Comparison of ENCODE assay signal across 1 cellular context in the genomic region with DNA sequence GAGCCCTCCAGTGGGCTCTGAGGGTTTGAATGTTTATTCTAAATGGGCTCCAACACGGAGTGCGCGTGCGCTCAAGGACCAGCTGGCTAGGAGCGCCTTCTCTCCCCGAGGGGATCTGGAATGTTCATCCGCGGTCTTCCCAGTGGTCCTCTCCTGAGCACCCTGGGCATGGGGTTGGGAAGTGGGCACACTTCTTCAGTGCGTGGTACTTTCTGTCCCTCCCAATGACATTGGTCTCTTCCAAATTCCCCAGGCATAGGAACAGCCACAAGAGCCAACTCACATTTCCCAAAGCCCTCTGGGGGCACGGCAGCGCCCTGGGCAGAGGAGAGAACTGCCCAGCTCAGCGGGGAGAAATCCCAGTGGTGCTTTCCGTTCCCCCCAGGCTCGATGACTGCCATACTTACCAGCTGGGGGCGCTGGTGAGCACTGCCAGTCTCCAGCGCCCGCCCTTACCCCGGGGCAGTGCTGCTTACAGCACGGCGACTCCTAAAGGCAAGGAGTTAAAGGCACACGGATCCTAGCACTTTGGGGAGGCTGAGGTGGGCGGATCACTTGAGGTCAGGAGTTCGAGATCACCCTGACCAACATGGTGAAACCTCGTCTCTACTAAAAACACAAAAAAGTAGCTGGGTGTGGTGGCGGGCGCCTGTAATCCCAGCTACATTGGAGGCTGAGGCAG.
TF ChIP-seq lines count a peak whose summit lies in the region.

No MANE protein-coding gene starts in this region.

TF ChIP-seq in K562, 482 proteins besides CTCF, POLR2A, EP300 and RAD21 (continued from another document and continues in another):
- TF ChIP-seq, protein P1, sequence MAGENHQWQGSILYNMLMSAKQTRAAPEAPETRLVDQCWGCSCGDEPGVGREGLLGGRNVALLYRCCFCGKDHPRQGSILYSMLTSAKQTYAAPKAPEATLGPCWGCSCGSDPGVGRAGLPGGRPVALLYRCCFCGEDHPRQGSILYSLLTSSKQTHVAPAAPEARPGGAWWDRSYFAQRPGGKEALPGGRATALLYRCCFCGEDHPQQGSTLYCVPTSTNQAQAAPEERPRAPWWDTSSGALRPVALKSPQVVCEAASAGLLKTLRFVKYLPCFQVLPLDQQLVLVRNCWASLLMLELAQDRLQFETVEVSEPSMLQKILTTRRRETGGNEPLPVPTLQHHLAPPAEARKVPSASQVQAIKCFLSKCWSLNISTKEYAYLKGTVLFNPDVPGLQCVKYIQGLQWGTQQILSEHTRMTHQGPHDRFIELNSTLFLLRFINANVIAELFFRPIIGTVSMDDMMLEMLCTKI (IDR thresholded peaks at IDR 0.05; ENCODE audit: partially characterized antibody): no peak
- TF ChIP-seq, protein P2, sequence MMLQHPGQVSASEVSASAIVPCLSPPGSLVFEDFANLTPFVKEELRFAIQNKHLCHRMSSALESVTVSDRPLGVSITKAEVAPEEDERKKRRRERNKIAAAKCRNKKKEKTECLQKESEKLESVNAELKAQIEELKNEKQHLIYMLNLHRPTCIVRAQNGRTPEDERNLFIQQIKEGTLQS (IDR thresholded peaks at IDR 0.05): no peak
- TF ChIP-seq, protein P2 (CRISPR knock-in tag; conservative IDR thresholded peaks at IDR 0.05): 0 out of 2 replicates have a peak, but pooled peaks have one; percentile 38
- TF ChIP-seq TEAD2 (tag; IDR thresholded peaks at IDR 0.05): peak; percentile 73; the same call in 1 of the 2 replicates
- TF ChIP-seq TEAD1 (CRISPR knock-in tag; IDR thresholded peaks at IDR 0.05): peak; percentile 61 to 86; a peak in 3 of 4 replicates
- TF ChIP-seq ZNF282 (CRISPR knock-in tag; IDR thresholded peaks at IDR 0.05): no peak
- no peak for TF ChIP-seq NR4A1 (CRISPR knock-in tag; IDR thresholded peaks at IDR 0.05)
- 0 out of 2 replicates have a peak, but pooled peaks have one; percentile 21 for TF ChIP-seq NR4A1 (tag; IDR thresholded peaks at IDR 0.05)
- 0 out of 2 replicates have a peak, but pooled peaks have one; percentile 22 for TF ChIP-seq ZBTB1 (CRISPR knock-in tag; IDR thresholded peaks at IDR 0.05; ENCODE audit: borderline replicate concordance, low read depth)
- no peak for TF ChIP-seq XRCC4 (IDR thresholded peaks at IDR 0.05; ENCODE audit: extremely low read depth, insufficient read depth, insufficient read length)
- TF ChIP-seq ZNF3 (CRISPR knock-in tag; IDR thresholded peaks at IDR 0.05): no peak
- TF ChIP-seq RBM25 (IDR thresholded peaks at IDR 0.05; ENCODE audit: low read depth, low read length, severe bottlenecking): no peak
- 0 out of 2 replicates have a peak, but pooled peaks have one; percentile 26 for TF ChIP-seq SMAD4 (CRISPR knock-in tag; conservative IDR thresholded peaks at IDR 0.05)
- no peak for TF ChIP-seq MCM5 (IDR thresholded peaks at IDR 0.05; ENCODE audit: low read depth)
- no peak for TF ChIP-seq FOXJ2 (tag; IDR thresholded peaks at IDR 0.05)
- TF ChIP-seq SMARCA4 (IDR thresholded peaks at IDR 0.05): 0 out of 2 replicates have a peak, but pooled peaks have one; percentile 28
- TF ChIP-seq, protein P3, sequence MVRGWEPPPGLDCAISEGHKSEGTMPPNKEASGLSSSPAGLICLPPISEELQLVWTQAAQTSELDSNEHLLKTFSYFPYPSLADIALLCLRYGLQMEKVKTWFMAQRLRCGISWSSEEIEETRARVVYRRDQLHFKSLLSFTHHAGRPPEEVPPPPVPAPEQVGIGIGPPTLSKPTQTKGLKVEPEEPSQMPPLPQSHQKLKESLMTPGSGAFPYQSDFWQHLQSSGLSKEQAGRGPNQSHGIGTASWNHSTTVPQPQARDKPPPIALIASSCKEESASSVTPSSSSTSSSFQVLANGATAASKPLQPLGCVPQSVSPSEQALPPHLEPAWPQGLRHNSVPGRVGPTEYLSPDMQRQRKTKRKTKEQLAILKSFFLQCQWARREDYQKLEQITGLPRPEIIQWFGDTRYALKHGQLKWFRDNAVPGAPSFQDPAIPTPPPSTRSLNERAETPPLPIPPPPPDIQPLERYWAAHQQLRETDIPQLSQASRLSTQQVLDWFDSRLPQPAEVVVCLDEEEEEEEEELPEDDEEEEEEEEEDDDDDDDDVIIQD (CRISPR knock-in tag; IDR thresholded peaks at IDR 0.05): no peak
- TF ChIP-seq BRD4 (IDR thresholded peaks at IDR 0.05): no peak
- TF ChIP-seq CBFA2T2 (conservative IDR thresholded peaks at IDR 0.05): no peak
- no peak for TF ChIP-seq YBX1 (IDR thresholded peaks at IDR 0.05)
- TF ChIP-seq, protein P4, sequence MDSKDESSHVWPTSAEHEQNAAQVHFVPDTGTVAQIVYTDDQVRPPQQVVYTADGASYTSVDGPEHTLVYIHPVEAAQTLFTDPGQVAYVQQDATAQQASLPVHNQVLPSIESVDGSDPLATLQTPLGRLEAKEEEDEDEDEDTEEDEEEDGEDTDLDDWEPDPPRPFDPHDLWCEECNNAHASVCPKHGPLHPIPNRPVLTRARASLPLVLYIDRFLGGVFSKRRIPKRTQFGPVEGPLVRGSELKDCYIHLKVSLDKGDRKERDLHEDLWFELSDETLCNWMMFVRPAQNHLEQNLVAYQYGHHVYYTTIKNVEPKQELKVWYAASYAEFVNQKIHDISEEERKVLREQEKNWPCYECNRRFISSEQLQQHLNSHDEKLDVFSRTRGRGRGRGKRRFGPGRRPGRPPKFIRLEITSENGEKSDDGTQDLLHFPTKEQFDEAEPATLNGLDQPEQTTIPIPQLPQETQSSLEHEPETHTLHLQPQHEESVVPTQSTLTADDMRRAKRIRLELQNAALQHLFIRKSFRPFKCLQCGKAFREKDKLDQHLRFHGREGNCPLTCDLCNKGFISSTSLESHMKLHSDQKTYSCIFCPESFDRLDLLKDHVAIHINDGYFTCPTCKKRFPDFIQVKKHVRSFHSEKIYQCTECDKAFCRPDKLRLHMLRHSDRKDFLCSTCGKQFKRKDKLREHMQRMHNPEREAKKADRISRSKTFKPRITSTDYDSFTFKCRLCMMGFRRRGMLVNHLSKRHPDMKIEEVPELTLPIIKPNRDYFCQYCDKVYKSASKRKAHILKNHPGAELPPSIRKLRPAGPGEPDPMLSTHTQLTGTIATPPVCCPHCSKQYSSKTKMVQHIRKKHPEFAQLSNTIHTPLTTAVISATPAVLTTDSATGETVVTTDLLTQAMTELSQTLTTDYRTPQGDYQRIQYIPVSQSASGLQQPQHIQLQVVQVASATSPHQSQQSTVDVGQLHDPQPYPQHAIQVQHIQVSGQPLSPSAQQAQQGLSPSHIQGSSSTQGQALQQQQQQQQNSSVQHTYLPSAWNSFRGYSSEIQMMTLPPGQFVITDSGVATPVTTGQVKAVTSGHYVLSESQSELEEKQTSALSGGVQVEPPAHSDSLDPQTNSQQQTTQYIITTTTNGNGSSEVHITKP (IDR thresholded peaks at IDR 0.05; ENCODE audit: partially characterized antibody): peak; percentile 80
- TF ChIP-seq SMAD2 (IDR thresholded peaks at IDR 0.05; ENCODE audit: low read depth, low read length): no peak
- TF ChIP-seq, protein P5, sequence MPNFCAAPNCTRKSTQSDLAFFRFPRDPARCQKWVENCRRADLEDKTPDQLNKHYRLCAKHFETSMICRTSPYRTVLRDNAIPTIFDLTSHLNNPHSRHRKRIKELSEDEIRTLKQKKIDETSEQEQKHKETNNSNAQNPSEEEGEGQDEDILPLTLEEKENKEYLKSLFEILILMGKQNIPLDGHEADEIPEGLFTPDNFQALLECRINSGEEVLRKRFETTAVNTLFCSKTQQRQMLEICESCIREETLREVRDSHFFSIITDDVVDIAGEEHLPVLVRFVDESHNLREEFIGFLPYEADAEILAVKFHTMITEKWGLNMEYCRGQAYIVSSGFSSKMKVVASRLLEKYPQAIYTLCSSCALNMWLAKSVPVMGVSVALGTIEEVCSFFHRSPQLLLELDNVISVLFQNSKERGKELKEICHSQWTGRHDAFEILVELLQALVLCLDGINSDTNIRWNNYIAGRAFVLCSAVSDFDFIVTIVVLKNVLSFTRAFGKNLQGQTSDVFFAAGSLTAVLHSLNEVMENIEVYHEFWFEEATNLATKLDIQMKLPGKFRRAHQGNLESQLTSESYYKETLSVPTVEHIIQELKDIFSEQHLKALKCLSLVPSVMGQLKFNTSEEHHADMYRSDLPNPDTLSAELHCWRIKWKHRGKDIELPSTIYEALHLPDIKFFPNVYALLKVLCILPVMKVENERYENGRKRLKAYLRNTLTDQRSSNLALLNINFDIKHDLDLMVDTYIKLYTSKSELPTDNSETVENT (CRISPR knock-in tag; IDR thresholded peaks at IDR 0.05): no peak
- TF ChIP-seq ZNF699 (CRISPR knock-in tag; IDR thresholded peaks at IDR 0.05; ENCODE audit: insufficient replicate concordance): no peak
- TF ChIP-seq ZNF75A (CRISPR knock-in tag; IDR thresholded peaks at IDR 0.05): no peak
- TF ChIP-seq ZNF174 (CRISPR knock-in tag; IDR thresholded peaks at IDR 0.05): no peak
- TF ChIP-seq DPF2 (IDR thresholded peaks at IDR 0.05): peak; percentile 54; the same call in 1 of the 2 replicates
- no peak for TF ChIP-seq ZNF316 (IDR thresholded peaks at IDR 0.05)
- TF ChIP-seq ZFP36 (IDR thresholded peaks at IDR 0.05; ENCODE audit: low read depth, low read length, partially characterized antibody): no peak
- TF ChIP-seq RFX7 (CRISPR knock-in tag; IDR thresholded peaks at IDR 0.05): no peak
- TF ChIP-seq, protein P6, sequence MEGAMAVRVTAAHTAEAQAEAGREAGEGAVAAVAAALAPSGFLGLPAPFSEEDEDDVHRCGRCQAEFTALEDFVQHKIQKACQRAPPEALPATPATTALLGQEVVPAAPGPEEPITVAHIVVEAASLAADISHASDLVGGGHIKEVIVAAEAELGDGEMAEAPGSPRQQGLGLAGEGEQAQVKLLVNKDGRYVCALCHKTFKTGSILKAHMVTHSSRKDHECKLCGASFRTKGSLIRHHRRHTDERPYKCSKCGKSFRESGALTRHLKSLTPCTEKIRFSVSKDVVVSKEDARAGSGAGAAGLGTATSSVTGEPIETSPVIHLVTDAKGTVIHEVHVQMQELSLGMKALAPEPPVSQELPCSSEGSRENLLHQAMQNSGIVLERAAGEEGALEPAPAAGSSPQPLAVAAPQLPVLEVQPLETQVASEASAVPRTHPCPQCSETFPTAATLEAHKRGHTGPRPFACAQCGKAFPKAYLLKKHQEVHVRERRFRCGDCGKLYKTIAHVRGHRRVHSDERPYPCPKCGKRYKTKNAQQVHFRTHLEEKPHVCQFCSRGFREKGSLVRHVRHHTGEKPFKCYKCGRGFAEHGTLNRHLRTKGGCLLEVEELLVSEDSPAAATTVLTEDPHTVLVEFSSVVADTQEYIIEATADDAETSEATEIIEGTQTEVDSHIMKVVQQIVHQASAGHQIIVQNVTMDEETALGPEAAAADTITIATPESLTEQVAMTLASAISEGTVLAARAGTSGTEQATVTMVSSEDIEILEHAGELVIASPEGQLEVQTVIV (CRISPR knock-in tag; IDR thresholded peaks at IDR 0.05; ENCODE audit: borderline replicate concordance): no peak
- TF ChIP-seq CBX1 (IDR thresholded peaks at IDR 0.05; ENCODE audit: low read depth): peak; percentile 97
- TF ChIP-seq SRF (CRISPR knock-in tag; IDR thresholded peaks at IDR 0.05): no peak; a peak in 1 of 4 replicates
- TF ChIP-seq ZBTB17 (CRISPR knock-in tag; IDR thresholded peaks at IDR 0.05): 0 out of 2 replicates have a peak, but pooled peaks have one; percentile 39
- no peak for TF ChIP-seq PURB (CRISPR knock-in tag; IDR thresholded peaks at IDR 0.05; ENCODE audit: low read depth)
- TF ChIP-seq, protein P7, sequence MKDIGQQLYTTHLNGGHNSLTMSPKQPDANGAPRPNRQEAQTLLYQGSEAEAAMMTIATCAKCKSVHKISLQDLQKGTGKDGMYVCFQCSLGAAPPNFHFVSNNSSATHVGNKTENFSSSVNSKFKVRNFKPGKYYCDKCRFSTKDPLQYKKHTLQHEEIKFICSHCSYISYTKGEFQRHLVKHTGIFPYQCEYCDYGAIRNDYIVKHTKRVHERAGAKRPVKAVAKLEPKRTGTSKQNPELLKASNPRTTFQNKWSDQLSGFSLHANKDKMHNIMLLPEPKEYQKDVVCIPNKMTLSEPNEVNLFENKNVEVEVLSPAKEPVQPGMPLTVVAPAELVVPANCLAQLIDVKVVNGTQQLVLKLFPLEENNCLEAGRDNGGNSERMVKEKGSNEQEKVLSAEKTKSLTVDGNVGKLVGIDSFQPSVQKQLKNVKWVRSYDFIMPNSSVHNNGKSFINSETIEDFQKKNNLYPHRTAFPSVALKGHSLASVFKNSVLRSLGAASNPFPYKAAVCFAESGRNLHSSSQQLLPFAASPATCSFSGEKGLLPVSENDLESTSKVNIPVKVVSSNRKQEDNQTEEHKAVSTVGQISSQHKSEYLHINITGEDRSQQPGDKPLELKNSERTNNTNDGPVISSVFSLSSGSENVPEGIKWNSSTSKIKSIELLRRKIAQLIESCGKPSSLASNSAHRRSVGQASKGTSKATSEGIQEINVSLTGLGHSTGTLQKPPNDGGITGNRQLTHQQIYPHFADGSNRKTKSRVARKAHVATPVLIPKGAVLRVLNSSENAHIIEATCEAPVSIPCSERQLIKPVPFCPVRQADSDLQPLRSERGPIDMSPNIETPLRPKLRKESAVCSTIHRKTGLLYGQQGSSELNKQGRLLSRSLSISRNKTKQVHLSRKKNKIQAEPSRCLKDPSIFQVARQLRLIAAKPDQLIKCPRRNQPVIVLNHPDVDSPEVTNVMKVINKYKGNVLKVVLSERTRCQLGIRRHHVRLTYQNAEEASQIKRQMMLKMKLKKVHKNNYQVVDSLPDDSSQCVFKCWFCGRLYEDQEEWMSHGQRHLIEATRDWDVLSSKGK (CRISPR knock-in tag; IDR thresholded peaks at IDR 0.05): no peak
- peak; percentile 27; the same call in 1 of the 2 replicates for TF ChIP-seq PHF21A (IDR thresholded peaks at IDR 0.05; ENCODE audit: borderline replicate concordance, low read depth)
- no peak for TF ChIP-seq ZNF140 (CRISPR knock-in tag; IDR thresholded peaks at IDR 0.05)
- no peak for TF ChIP-seq NFATC3 (IDR thresholded peaks at IDR 0.05)
- TF ChIP-seq SUPT5H (IDR thresholded peaks at IDR 0.05): no peak
- TF ChIP-seq, protein P8, sequence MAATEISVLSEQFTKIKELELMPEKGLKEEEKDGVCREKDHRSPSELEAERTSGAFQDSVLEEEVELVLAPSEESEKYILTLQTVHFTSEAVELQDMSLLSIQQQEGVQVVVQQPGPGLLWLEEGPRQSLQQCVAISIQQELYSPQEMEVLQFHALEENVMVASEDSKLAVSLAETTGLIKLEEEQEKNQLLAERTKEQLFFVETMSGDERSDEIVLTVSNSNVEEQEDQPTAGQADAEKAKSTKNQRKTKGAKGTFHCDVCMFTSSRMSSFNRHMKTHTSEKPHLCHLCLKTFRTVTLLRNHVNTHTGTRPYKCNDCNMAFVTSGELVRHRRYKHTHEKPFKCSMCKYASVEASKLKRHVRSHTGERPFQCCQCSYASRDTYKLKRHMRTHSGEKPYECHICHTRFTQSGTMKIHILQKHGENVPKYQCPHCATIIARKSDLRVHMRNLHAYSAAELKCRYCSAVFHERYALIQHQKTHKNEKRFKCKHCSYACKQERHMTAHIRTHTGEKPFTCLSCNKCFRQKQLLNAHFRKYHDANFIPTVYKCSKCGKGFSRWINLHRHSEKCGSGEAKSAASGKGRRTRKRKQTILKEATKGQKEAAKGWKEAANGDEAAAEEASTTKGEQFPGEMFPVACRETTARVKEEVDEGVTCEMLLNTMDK (IDR thresholded peaks at IDR 0.05; ENCODE audit: borderline replicate concordance, insufficient read depth, low read depth, low read length, poor library complexity, severe bottlenecking): no peak
- peak in 1 of 2 experiments; percentile 21; a peak in 1 of 4 replicates for TF ChIP-seq ARNT (IDR thresholded peaks at IDR 0.05)
- TF ChIP-seq GTF2F1 (IDR thresholded peaks at IDR 0.05; ENCODE audit: low read depth, low read length): no peak
- no peak for TF ChIP-seq HNRNPUL1 (IDR thresholded peaks at IDR 0.05; ENCODE audit: low read length)
